ENCODE assay signal across 15 cellular contexts in the genomic region with DNA sequence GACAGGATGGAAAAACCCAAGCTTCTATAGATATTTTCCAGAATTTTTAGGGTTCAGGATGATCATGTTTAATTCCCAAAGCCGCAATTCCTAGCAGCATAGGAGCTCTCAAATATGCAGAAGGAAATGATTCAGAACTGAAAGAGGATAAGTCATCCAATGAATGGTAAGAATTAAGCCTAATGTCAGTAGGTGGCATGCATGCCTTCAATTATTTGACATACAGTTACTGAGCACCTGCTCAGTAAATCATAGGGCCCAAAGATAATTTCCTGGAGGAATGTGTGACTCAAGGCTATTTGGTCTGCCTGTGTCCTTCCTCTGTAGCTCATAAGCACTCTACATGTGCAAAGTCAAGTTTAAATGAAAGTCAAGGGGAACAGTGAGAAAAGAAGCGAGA.
A peak's percentile ranks its signal among the peaks of the same experiment; 100 is the strongest.
DNase-seq lines count a peak whose midpoint lies in the region; ATAC-seq, FAIRE-seq and TF ChIP-seq lines count a peak whose summit lies in the region.
"Had no signal": no experiment of that assay in that cellular context is flagged by ENCODE, and none has a peak within 500 bp of the region (broad histone marks: within the 10 kb centered on the region; RNA-seq: fewer than 3 reads in every experiment).

No MANE protein-coding gene starts in this region.

- H3K9me3 ChIP-seq in skeletal muscle satellite cell (replicated peaks; ENCODE audit: low read length) = no peaks in the 10 kb centered on the region
- H3K9me3 ChIP-seq in CD8-positive, alpha-beta T cell (ENCODE audit: low read length) = no peaks in the 10 kb centered on the region

- peak overlapping the region; percentile 40 for H3K4me2 ChIP-seq in skeletal muscle satellite cell (ENCODE audit: low read length)

- DNase-seq in H4 (ENCODE audit: low spot score) (peak; percentile 18), RCC 7860 (ENCODE audit: low spot score) (peak; percentile 61), progenitor cell of endocrine pancreas (ENCODE audit: low spot score, unreplicated experiment) (no peak)
- DNase-seq in CD8-positive, alpha-beta T cell = no peak
- DNase-seq: activated B cell treated with CpG ODN at 0.5 μM for 24 hours; activated naive CD8-positive, alpha-beta T cell treated with anti-CD3 and anti-CD28 coated beads, Interleukin-2, amount 10 ng/mL, durations not matched to agents 7 days and 5 days; Calu3; hypothalamus; NCI-H2029 treated with DMSO at 0.1 percent for 48 hours had no signal

- H3K27me3 ChIP-seq in skeletal muscle satellite cell (ENCODE audit: control insufficient read depth, insufficient read depth, low read length) = no peaks in the 10 kb centered on the region
- no peaks in the 10 kb centered on the region for H3K27me3 ChIP-seq in CD8-positive, alpha-beta T cell (ENCODE audit: insufficient read depth, low read length)

- H3K4me1 Mint-ChIP-seq in CD8-positive, alpha-beta T cell (ENCODE audit: low read depth) = no peaks in the 10 kb centered on the region
- peaks cover 5% of the 10 kb centered on the region for H3K4me1 Mint-ChIP-seq in progenitor cell of endocrine pancreas (ENCODE audit: low read depth)
- H3K4me1 Mint-ChIP-seq: activated B cell treated with CpG ODN at 0.5 μM for 24 hours had no signal

- TF ChIP-seq CTCF in CD8-positive, alpha-beta T cell (IDR thresholded peaks at IDR 0.05) = no peak
- no peak for TF ChIP-seq CTCF in progenitor cell of endocrine pancreas (IDR thresholded peaks at IDR 0.05; ENCODE audit: unreplicated experiment)

- POLR2A ChIA-PET in CD8-positive, alpha-beta T cell (lab: Charles Lee) = no interaction called here

- no peak overlapping the region for H3K4me3 ChIP-seq in skeletal muscle satellite cell (ENCODE audit: low read length)
- H3K4me3 ChIP-seq in CD8-positive, alpha-beta T cell (ENCODE audit: low read depth, low read length) = no peak overlapping the region
- H3K4me3 ChIP-seq: SK-N-MC, skin epidermis had no signal

- H3K4me1 ChIP-seq in skeletal muscle satellite cell (ENCODE audit: control insufficient read depth, insufficient read depth, low read length) = peaks cover 36% of the 10 kb centered on the region
- H3K4me1 ChIP-seq in CD8-positive, alpha-beta T cell (ENCODE audit: insufficient read depth, low read length) = no peaks in the 10 kb centered on the region

- H3K27ac Mint-ChIP-seq in CD8-positive, alpha-beta T cell = no peak overlapping the region
- no peak overlapping the region for H3K27ac Mint-ChIP-seq in progenitor cell of endocrine pancreas
- H3K27ac Mint-ChIP-seq: activated B cell treated with CpG ODN at 0.5 μM for 24 hours; activated naive CD8-positive, alpha-beta T cell treated with anti-CD3 and anti-CD28 coated beads, Interleukin-2, amount 10 ng/mL, durations not matched to agents 7 days and 5 days had no signal

- H3K9ac ChIP-seq in skeletal muscle satellite cell (ENCODE audit: low read depth, low read length) = peak overlapping the region; percentile 57

- peak; percentile 68 for FAIRE-seq in RCC 7860 (lab: Jason Lieb, UNC)

- peaks cover 7% of the 10 kb centered on the region for H3K27me3 Mint-ChIP-seq in CD8-positive, alpha-beta T cell (ENCODE audit: low read depth)
- no peaks in the 10 kb centered on the region for H3K27me3 Mint-ChIP-seq in progenitor cell of endocrine pancreas
- H3K27me3 Mint-ChIP-seq: activated naive CD8-positive, alpha-beta T cell treated with anti-CD3 and anti-CD28 coated beads, Interleukin-2, amount 10 ng/mL, durations not matched to agents 7 days and 5 days had no signal

- CTCF ChIA-PET in CD8-positive, alpha-beta T cell (lab: Charles Lee) = interaction anchor here (0.7 kb wide), 1 partner anchor 78 kb away, joined by 3 read pairs; no protein-coding TSS in a partner anchor

- no peaks in the 10 kb centered on the region for H3K36me3 Mint-ChIP-seq in CD8-positive, alpha-beta T cell
- no peaks in the 10 kb centered on the region for H3K36me3 Mint-ChIP-seq in progenitor cell of endocrine pancreas (ENCODE audit: insufficient read depth)
- H3K36me3 Mint-ChIP-seq: activated naive CD8-positive, alpha-beta T cell treated with anti-CD3 and anti-CD28 coated beads, Interleukin-2, amount 10 ng/mL, durations not matched to agents 7 days and 5 days had no signal

- intact Hi-C loops in CD8-positive, alpha-beta T cell (cut with DNase I, micrococcal nuclease) = no loop called here

- ATAC-seq in esophagus mucosa (peak; percentile 72), GM19035 (IDR thresholded peaks at IDR 0.05; ENCODE audit: unreplicated experiment) (no peak)
- no peak for ATAC-seq in CD8-positive, alpha-beta T cell

- H3K36me3 ChIP-seq in skeletal muscle satellite cell (ENCODE audit: insufficient read depth, low read length) = no peaks in the 10 kb centered on the region
- H3K36me3 ChIP-seq in CD8-positive, alpha-beta T cell (ENCODE audit: insufficient read depth, low read length) = no peaks in the 10 kb centered on the region

- no peaks in the 10 kb centered on the region for H3K9me3 Mint-ChIP-seq in CD8-positive, alpha-beta T cell
- no peaks in the 10 kb centered on the region for H3K9me3 Mint-ChIP-seq in progenitor cell of endocrine pancreas (ENCODE audit: low read depth)
- H3K9me3 Mint-ChIP-seq: activated B cell treated with CpG ODN at 0.5 μM for 24 hours, neural crest cell had no signal

- H3K27ac ChIP-seq in CD8-positive, alpha-beta T cell (ENCODE audit: low read depth, low read length) = no peak overlapping the region
- H3K27ac ChIP-seq: SK-N-MC, skin epidermis had no signal

- no peak overlapping the region for H3K4me3 Mint-ChIP-seq in CD8-positive, alpha-beta T cell
- H3K4me3 Mint-ChIP-seq in progenitor cell of endocrine pancreas (ENCODE audit: low read depth) = no peak overlapping the region
- H3K4me3 Mint-ChIP-seq: activated B cell treated with CpG ODN at 0.5 μM for 24 hours; activated naive CD8-positive, alpha-beta T cell treated with anti-CD3 and anti-CD28 coated beads, Interleukin-2, amount 10 ng/mL, durations not matched to agents 7 days and 5 days; neural crest cell had no signal

Comparison
In these comparisons a context has a peak if more than half of its experiments do, and no peak if none do; other contexts are left out.
1. DNase-seq: peak in H4 (single experiment) and RCC 7860 (single experiment); none in CD8-positive, alpha-beta T cell (0 of 7) and progenitor cell of endocrine pancreas (single experiment).